ENCODE assay signal across 1 cellular context in the genomic region with DNA sequence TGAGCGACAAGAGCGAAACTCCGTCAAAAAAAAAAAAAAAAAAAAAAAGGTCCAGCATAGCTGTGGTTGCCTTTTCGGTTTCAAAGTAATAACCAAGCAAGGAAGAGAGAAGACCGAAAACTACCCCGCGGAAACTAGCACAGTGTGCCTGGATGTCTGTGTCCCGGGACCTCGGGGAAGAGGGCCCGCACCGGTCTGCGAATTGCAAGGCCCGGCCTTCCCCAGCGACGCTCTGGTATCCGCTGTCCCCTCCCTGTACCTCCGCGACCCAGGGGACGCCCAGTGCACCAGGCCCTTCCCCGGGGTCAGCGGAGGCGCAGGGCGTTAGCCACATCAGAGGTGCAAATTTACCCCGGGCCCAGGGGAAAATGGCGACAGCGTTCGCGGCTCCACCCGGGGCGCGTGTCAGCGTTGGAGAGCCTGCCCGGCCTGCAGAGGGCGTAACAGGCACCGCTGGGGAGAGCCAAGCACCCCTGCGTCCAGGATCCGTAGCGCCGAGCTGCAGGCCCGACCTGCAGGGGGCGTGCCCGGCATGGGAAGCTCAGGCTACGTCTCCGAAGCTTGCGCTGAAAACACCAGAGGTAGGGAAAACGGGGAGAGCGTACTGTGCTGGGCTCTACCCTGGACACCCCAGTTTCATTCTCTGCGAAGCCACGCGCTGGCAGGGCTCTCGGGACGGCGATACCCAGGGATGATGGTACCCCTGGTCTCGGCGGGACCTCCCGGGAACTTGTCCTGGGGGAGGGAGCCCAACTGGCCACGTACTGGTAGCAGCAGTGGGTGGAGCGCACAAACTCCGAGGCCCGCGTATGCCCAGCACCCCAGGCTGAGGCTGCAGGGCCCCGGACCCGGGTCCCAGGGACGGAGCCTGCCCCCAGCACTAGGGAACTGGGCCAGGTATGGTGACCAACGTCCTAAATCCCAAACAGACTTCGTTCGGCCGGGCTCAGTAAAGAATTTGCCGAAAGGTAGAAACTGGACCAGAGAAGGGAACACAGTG.
TF ChIP-seq lines count a peak whose summit lies in the region.

No MANE protein-coding gene starts in this region.

TF ChIP-seq in HepG2, 621 proteins besides CTCF, POLR2A, EP300 and RAD21 (continued from another document):
- TF ChIP-seq, protein P1, sequence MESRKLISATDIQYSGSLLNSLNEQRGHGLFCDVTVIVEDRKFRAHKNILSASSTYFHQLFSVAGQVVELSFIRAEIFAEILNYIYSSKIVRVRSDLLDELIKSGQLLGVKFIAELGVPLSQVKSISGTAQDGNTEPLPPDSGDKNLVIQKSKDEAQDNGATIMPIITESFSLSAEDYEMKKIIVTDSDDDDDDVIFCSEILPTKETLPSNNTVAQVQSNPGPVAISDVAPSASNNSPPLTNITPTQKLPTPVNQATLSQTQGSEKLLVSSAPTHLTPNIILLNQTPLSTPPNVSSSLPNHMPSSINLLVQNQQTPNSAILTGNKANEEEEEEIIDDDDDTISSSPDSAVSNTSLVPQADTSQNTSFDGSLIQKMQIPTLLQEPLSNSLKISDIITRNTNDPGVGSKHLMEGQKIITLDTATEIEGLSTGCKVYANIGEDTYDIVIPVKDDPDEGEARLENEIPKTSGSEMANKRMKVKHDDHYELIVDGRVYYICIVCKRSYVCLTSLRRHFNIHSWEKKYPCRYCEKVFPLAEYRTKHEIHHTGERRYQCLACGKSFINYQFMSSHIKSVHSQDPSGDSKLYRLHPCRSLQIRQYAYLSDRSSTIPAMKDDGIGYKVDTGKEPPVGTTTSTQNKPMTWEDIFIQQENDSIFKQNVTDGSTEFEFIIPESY (CRISPR knock-in tag; IDR thresholded peaks at IDR 0.05), result peak; percentile 76
